ENCODE assay signal across 8 cellular contexts in the genomic region with DNA sequence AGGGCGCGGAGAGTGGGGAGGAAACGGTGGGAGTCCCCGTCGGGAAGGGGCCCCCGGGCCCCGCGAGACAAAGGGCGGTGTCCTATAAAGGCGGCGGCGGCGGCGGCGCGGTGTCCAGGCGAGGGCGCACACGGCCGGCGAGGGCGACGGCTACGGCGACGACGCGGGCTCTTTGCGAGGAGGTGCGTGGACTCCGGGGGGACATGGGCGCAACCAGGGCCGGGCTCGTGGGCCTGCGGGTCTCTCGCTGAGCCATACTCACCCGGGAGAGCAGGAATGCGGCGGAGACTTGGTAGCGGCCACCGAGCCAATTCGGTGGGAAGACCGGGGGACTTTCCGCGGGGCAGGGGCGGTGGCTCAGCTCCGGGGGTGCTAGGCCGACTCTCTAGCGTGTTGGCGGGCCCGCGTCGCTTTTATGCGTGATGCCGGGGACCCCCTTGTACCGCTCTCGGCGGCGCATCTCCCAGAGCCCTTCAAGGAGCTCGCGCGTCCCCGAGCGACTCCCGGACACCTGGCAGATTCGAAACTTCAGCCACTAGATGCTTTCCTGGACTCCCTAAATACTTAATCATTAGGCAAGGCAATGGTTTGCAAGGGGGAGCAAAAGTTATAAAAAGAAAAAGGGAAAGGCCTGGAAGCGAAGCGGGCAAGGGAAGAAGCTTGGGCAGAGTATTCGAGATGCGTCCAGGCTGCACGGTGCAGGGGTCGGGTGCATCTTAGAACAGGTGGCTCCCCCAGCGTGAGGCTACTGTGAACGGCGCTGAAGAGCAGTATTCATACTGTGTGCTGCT. TPM values are rescaled to one million over a fixed set of nuclear protein-coding genes. Genes with fewer than 3 reads are reported as not detected.
DNase-seq lines count a peak whose midpoint lies in the region; ATAC-seq and TF ChIP-seq lines count a peak whose summit lies in the region.

No MANE protein-coding gene starts in this region.

- 5 to 6% methylated on average over 64 to 71 of the region's 75 CpGs for WGBS in mesodermal cell (ENCODE audit: insufficient coverage in 2 of 2), 2 experiments
- whole genome bisulfite sequencing in aorta, 2 donors, result 2% methylated on average over 63 to 75 of the region's 75 CpGs

- no peaks in the 10 kb centered on the region for H3K4me1 ChIP-seq in ACC112 (ENCODE audit: control insufficient read depth, insufficient read depth, low read length, unreplicated experiment)
- peaks cover 9% of the 10 kb centered on the region for H3K4me1 ChIP-seq in effector memory CD4-positive, alpha-beta T cell (ENCODE audit: control insufficient read depth, insufficient read depth, low read length, poor library complexity, severe bottlenecking)
- H3K4me1 ChIP-seq in mesodermal cell (ENCODE audit: control insufficient read depth, insufficient read depth, low read length, poor library complexity, severe bottlenecking), result peaks cover 5% of the 10 kb centered on the region
- H3K4me1 ChIP-seq in aorta (ENCODE audit: control insufficient read depth in 1 of 2, insufficient read depth in 2 of 2, low read length in 2 of 2), result no peaks in the 10 kb centered on the region

- intact Hi-C loops in aorta (cut with DNase I), result no loop called here

- TF ChIP-seq CTCF in GM12865 (IDR thresholded peaks at IDR 0.05; ENCODE audit: insufficient read depth, low read depth, low read length, missing control alignments) (peak; percentile 6), RWPE1 (conservative IDR thresholded peaks at IDR 0.05; ENCODE audit: low read depth) (peak; percentile 52)

- H3K9me3 ChIP-seq in effector memory CD4-positive, alpha-beta T cell (ENCODE audit: control insufficient read depth, low read length), result no peaks in the 10 kb centered on the region
- H3K9me3 ChIP-seq in mesodermal cell (ENCODE audit: control insufficient read depth, low read length) (no peaks in the 10 kb centered on the region), aorta (ENCODE audit: control insufficient read depth, low read length) (no peaks in the 10 kb centered on the region)

- H3K27ac ChIP-seq in ACC112 (ENCODE audit: low read depth, low read length) (no peak overlapping the region), RWPE1 (no peak overlapping the region), mesodermal cell (ENCODE audit: low read depth, low read length, severe bottlenecking) (no peak overlapping the region), aorta (ENCODE audit: low read depth in 1 of 2, low read length in 2 of 2) (no peak overlapping the region)
- H3K27ac ChIP-seq in effector memory CD4-positive, alpha-beta T cell (ENCODE audit: insufficient read depth, low read length, poor library complexity, severe bottlenecking), result no peak overlapping the region

- CTCF ChIA-PET in RWPE1 (lab: Yijun Ruan, JAX), result interaction anchor here (0.6 to 1.5 kb wide), 5 partner anchors 19 to 231 kb away, joined by 3 to 5 read pairs (median 3); no protein-coding TSS in a partner anchor

- H2AFZ ChIP-seq in ACC112 (ENCODE audit: low read length, unreplicated experiment), result peak overlapping the region; percentile 71

- ATAC-seq in HG03039 (IDR thresholded peaks at IDR 0.05; ENCODE audit: unreplicated experiment) (peak; percentile 37), aorta (ENCODE audit: low FRiP score) (peak; percentile 68)

- H3K27me3 ChIP-seq in ACC112 (ENCODE audit: insufficient read depth, low read length) (peaks cover 26% of the 10 kb centered on the region), aorta (ENCODE audit: control insufficient read depth in 1 of 2, insufficient read depth in 2 of 2, low read length in 1 of 2) (no peaks in the 10 kb centered on the region)
- peaks cover 20% of the 10 kb centered on the region for H3K27me3 ChIP-seq in effector memory CD4-positive, alpha-beta T cell (replicated peaks; ENCODE audit: control insufficient read depth, insufficient read depth, low read length, poor library complexity, severe bottlenecking)

- peak overlapping the region; percentile 73 for H3K4me3 ChIP-seq in ACC112 (ENCODE audit: low read depth, low read length)
- H3K4me3 ChIP-seq in GM12865 (ENCODE audit: low read depth, low read length), result peak overlapping the region; percentile 64
- H3K4me3 ChIP-seq in effector memory CD4-positive, alpha-beta T cell (ENCODE audit: insufficient read depth, low read depth, low read length, poor library complexity, severe bottlenecking), result peak overlapping the region; percentile 44
- H3K4me3 ChIP-seq in mesodermal cell (ENCODE audit: extremely low read depth, insufficient read depth, low read length, poor library complexity, severe bottlenecking), result peak overlapping the region; percentile 50
- H3K4me3 ChIP-seq in aorta (ENCODE audit: low read length in 2 of 2), result peak overlapping the region; percentile 8 to 28

- no peaks in the 10 kb centered on the region for H3K79me2 ChIP-seq in ACC112 (ENCODE audit: control insufficient read depth, insufficient read depth, low read length, unreplicated experiment)

- POLR2A ChIA-PET in RWPE1 (lab: Yijun Ruan, JAX; ENCODE audit: low non-redundant PET), result no interaction called here

- no peaks in the 10 kb centered on the region for H3K36me3 ChIP-seq in ACC112 (ENCODE audit: insufficient read depth, low read length)
- no peaks in the 10 kb centered on the region for H3K36me3 ChIP-seq in effector memory CD4-positive, alpha-beta T cell (ENCODE audit: control insufficient read depth, insufficient read depth, low read length)
- no peaks in the 10 kb centered on the region for H3K36me3 ChIP-seq in mesodermal cell (ENCODE audit: control insufficient read depth, insufficient read depth, low read length)
- H3K36me3 ChIP-seq in aorta (ENCODE audit: control insufficient read depth in 1 of 2, insufficient read depth in 2 of 2, low read length in 1 of 2), result no peaks in the 10 kb centered on the region

- DNase-seq in GM12865 (ENCODE audit: low read depth), result peak; percentile 33
- DNase-seq in RWPE1 (ENCODE audit: low spot score), result peak; percentile 24
- DNase-seq in effector memory CD4-positive, alpha-beta T cell, result no peak
- DNase-seq in aorta, result peak in 1 of 2 donors; percentile 79
- DNase-seq in dedifferentiated amniotic fluid mesenchymal stem cell (ENCODE audit: extremely low spot score), result no peak

RNA-seq across cellular contexts. Expression of gene TAL2, which starts 5.9 kb away (rescaled TPM):
- polyA plus RNA-seq in mesodermal cell (2013, experiment 1 of 2), result 2.2 TPM
- 1.3 TPM for polyA plus RNA-seq in mesodermal cell (2013, experiment 2 of 2)
- not detected for total RNA-seq in aorta
- polyA plus RNA-seq in aorta, result not detected

RNA-seq across cellular contexts. Expression of gene TMEM38B, which starts 38.0 kb away (rescaled TPM):
- 13.6 TPM for polyA plus RNA-seq in mesodermal cell (2013, experiment 1 of 2)
- polyA plus RNA-seq in mesodermal cell (2013, experiment 2 of 2), result 16.2 TPM
- total RNA-seq in aorta, result 10 to 100 TPM in 1 of 2 donors, 1 to 10 TPM in 1; 9.8 to 10.5 TPM
- 1 to 10 TPM; 3.9 to 4.2 TPM for polyA plus RNA-seq in aorta

Comparison
In these comparisons a context has a peak if more than half of its experiments do, and no peak if none do; other contexts are left out.
1. H3K4me3 ChIP-seq: peak in every context shown above with its lines; median percentile 73 in ACC112; 64 in GM12865; 50 in mesodermal cell; 44 in effector memory CD4-positive, alpha-beta T cell; 18 in aorta.
2. DNase-seq: peak in GM12865 (single experiment) and RWPE1 (single experiment); none in effector memory CD4-positive, alpha-beta T cell (0 of 3) and dedifferentiated amniotic fluid mesenchymal stem cell (single experiment).